9 cellular contexts compared by ENCODE assay signal in genomic region chr6:134436950-134437349, GRCh38.
DNase-seq lines count a peak whose midpoint lies in the region; ATAC-seq lines count a peak whose summit lies in the region.
"Had no signal": no experiment of that assay in that cellular context is flagged by ENCODE, and none has a peak within 500 bp of the region (broad histone marks: within the 10 kb centered on the region; RNA-seq: fewer than 3 reads in every experiment).

No MANE protein-coding gene starts in this region.

- no peak overlapping the region for H3K27ac ChIP-seq in BLaER1

- H3K36me3 ChIP-seq in BLaER1: no peaks in the 10 kb centered on the region

- no peak overlapping the region for H3K9ac ChIP-seq in BLaER1

- H3K4me1 Mint-ChIP-seq in activated naive CD8-positive, alpha-beta T cell treated with anti-CD3 and anti-CD28 coated beads, Interleukin-2, amount 10 ng/mL, durations not matched to agents 7 days and 5 days: peaks cover 19% of the 10 kb centered on the region

- H3K9me3 Mint-ChIP-seq in activated naive CD8-positive, alpha-beta T cell treated with anti-CD3 and anti-CD28 coated beads, Interleukin-2, amount 10 ng/mL, durations not matched to agents 7 days and 5 days: no peaks in the 10 kb centered on the region
- H3K9me3 Mint-ChIP-seq: naive B cell had no signal

- no peak for DNase-seq in activated naive CD8-positive, alpha-beta T cell treated with anti-CD3 and anti-CD28 coated beads, Interleukin-2, amount 10 ng/mL, durations not matched to agents 7 days and 5 days
- DNase-seq in lung microvascular endothelial cell (ENCODE audit: low read depth in 2 of 2) (peak; percentile 27 to 48), ecto neural progenitor cell (ENCODE audit: low spot score) (no peak)
- DNase-seq: naive B cell had no signal

- POLR2A ChIA-PET in activated naive CD8-positive, alpha-beta T cell treated with anti-CD3 and anti-CD28 coated beads, Interleukin-2, amount 10 ng/mL, durations not matched to agents 7 days and 5 days (lab: Charles Lee): no interaction called here

- no peaks in the 10 kb centered on the region for H3K27me3 ChIP-seq in BLaER1

- H3K27ac Mint-ChIP-seq in activated naive CD8-positive, alpha-beta T cell treated with anti-CD3 and anti-CD28 coated beads, Interleukin-2, amount 10 ng/mL, durations not matched to agents 7 days and 5 days: peak overlapping the region; percentile 88

- no peaks in the 10 kb centered on the region for H4K20me1 ChIP-seq in BLaER1

- peaks cover 20% of the 10 kb centered on the region for H3K4me1 ChIP-seq in BLaER1

- H3K36me3 Mint-ChIP-seq in activated naive CD8-positive, alpha-beta T cell treated with anti-CD3 and anti-CD28 coated beads, Interleukin-2, amount 10 ng/mL, durations not matched to agents 7 days and 5 days: peaks cover 2% of the 10 kb centered on the region
- H3K36me3 Mint-ChIP-seq: naive B cell had no signal

- ATAC-seq in HG02642 (IDR thresholded peaks at IDR 0.05; ENCODE audit: poor library complexity, unreplicated experiment): peak; percentile 20
- ATAC-seq in activated naive CD8-positive, alpha-beta T cell treated with anti-CD3 and anti-CD28 coated beads, Interleukin-2, amount 10 ng/mL, durations not matched to agents 7 days and 5 days (ENCODE audit: low read depth): peak; percentile 37
- ATAC-seq in HG03342 (IDR thresholded peaks at IDR 0.05; ENCODE audit: unreplicated experiment): no peak
- ATAC-seq in HG03175 (IDR thresholded peaks at IDR 0.05; ENCODE audit: unreplicated experiment): no peak
- no peak for ATAC-seq in GM19324 (IDR thresholded peaks at IDR 0.05; ENCODE audit: low FRiP score, unreplicated experiment)

- H3K4me2 ChIP-seq in BLaER1: peak overlapping the region; percentile 29

- H3K4me3 ChIP-seq in BLaER1: no peak overlapping the region

- H3K9me3 ChIP-seq in BLaER1: no peaks in the 10 kb centered on the region

- H3K4me3 Mint-ChIP-seq in activated naive CD8-positive, alpha-beta T cell treated with anti-CD3 and anti-CD28 coated beads, Interleukin-2, amount 10 ng/mL, durations not matched to agents 7 days and 5 days: peak overlapping the region; percentile 58

- no peaks in the 10 kb centered on the region for H3K27me3 Mint-ChIP-seq in activated naive CD8-positive, alpha-beta T cell treated with anti-CD3 and anti-CD28 coated beads, Interleukin-2, amount 10 ng/mL, durations not matched to agents 7 days and 5 days
- H3K27me3 Mint-ChIP-seq: naive B cell had no signal

Comparison
In these comparisons a context has a peak if more than half of its experiments do, and no peak if none do; other contexts are left out.
1. ATAC-seq: peak in HG02642 (single experiment) and activated naive CD8-positive, alpha-beta T cell treated with anti-CD3 and anti-CD28 coated beads, Interleukin-2, amount 10 ng/mL, durations not matched to agents 7 days and 5 days (single experiment); none in HG03342 (single experiment), HG03175 (single experiment) and GM19324 (single experiment).
2. DNase-seq: peak in lung microvascular endothelial cell (2 of 2); none in activated naive CD8-positive, alpha-beta T cell treated with anti-CD3 and anti-CD28 coated beads, Interleukin-2, amount 10 ng/mL, durations not matched to agents 7 days and 5 days (single experiment) and ecto neural progenitor cell (single experiment).